Comparison of ENCODE assay signal across 1 cellular context in the genomic region with DNA sequence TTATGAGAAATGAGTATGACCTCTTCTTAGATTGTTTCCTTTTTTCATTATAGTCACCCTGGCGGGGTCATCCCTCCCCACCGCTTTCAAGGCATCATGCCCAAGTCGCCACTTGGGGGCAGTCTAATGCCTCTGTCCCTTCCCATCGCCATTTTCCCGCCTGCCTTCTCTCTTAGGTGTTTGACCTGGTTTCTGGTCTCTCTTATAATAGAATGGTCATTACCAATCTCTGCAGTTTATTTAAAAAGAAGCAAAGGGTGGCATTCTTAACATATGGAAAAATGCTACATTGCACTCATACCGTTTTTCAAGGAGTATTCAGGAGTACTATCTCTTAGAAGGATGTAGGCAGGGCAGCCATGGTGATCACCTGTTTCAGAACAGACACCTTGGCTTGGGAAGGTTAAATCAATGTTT.
TF ChIP-seq lines count a peak whose summit lies in the region.

No MANE protein-coding gene starts in this region.

TF ChIP-seq in HEK293, 187 proteins besides CTCF, POLR2A, EP300 and RAD21 (continued from another document and continues in another):
- no peak for TF ChIP-seq ZNF280D (tag by site-specific recombination; IDR thresholded peaks at IDR 0.05)
- TF ChIP-seq, protein P1, sequence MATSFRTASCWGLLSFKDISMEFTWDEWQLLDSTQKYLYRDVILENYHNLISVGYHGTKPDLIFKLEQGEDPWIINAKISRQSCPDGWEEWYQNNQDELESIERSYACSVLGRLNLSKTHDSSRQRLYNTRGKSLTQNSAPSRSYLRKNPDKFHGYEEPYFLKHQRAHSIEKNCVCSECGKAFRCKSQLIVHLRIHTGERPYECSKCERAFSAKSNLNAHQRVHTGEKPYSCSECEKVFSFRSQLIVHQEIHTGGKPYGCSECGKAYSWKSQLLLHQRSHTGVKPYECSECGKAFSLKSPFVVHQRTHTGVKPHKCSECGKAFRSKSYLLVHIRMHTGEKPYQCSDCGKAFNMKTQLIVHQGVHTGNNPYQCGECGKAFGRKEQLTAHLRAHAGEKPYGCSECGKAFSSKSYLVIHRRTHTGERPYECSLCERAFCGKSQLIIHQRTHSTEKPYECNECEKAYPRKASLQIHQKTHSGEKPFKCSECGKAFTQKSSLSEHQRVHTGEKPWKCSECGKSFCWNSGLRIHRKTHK (tag by site-specific recombination; IDR thresholded peaks at IDR 0.05) = no peak
- no peak for TF ChIP-seq ZNF354C (tag by site-specific recombination; IDR thresholded peaks at IDR 0.05; ENCODE audit: borderline replicate concordance, low read depth)
- TF ChIP-seq ZNF600 (tag by site-specific recombination; IDR thresholded peaks at IDR 0.05) = no peak
- no peak for TF ChIP-seq SCRT1 (tag by site-specific recombination; IDR thresholded peaks at IDR 0.05; ENCODE audit: borderline replicate concordance)
- no peak for TF ChIP-seq ZNF121 (tag by site-specific recombination; IDR thresholded peaks at IDR 0.05)
- TF ChIP-seq EGR2 (tag by site-specific recombination; IDR thresholded peaks at IDR 0.05; ENCODE audit: low read depth) = no peak
- TF ChIP-seq ZNF624 (tag by site-specific recombination; IDR thresholded peaks at IDR 0.05) = no peak
- no peak for TF ChIP-seq KLF8 (tag by site-specific recombination; IDR thresholded peaks at IDR 0.05)
- no peak for TF ChIP-seq ZBTB1 (tag by site-specific recombination; IDR thresholded peaks at IDR 0.05)
- TF ChIP-seq GFI1B (tag by site-specific recombination; IDR thresholded peaks at IDR 0.05) = no peak
- TF ChIP-seq, protein P2, sequence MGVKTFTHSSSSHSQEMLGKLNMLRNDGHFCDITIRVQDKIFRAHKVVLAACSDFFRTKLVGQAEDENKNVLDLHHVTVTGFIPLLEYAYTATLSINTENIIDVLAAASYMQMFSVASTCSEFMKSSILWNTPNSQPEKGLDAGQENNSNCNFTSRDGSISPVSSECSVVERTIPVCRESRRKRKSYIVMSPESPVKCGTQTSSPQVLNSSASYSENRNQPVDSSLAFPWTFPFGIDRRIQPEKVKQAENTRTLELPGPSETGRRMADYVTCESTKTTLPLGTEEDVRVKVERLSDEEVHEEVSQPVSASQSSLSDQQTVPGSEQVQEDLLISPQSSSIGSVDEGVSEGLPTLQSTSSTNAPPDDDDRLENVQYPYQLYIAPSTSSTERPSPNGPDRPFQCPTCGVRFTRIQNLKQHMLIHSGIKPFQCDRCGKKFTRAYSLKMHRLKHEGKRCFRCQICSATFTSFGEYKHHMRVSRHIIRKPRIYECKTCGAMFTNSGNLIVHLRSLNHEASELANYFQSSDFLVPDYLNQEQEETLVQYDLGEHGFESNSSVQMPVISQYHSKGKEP (tag by site-specific recombination; IDR thresholded peaks at IDR 0.05) = no peak
- TF ChIP-seq, protein P3, sequence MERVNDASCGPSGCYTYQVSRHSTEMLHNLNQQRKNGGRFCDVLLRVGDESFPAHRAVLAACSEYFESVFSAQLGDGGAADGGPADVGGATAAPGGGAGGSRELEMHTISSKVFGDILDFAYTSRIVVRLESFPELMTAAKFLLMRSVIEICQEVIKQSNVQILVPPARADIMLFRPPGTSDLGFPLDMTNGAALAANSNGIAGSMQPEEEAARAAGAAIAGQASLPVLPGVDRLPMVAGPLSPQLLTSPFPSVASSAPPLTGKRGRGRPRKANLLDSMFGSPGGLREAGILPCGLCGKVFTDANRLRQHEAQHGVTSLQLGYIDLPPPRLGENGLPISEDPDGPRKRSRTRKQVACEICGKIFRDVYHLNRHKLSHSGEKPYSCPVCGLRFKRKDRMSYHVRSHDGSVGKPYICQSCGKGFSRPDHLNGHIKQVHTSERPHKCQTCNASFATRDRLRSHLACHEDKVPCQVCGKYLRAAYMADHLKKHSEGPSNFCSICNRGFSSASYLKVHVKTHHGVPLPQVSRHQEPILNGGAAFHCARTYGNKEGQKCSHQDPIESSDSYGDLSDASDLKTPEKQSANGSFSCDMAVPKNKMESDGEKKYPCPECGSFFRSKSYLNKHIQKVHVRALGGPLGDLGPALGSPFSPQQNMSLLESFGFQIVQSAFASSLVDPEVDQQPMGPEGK (tag by site-specific recombination; IDR thresholded peaks at IDR 0.05) = 0 out of 2 replicates have a peak, but pooled peaks have one; percentile 31
- no peak for TF ChIP-seq TCF7L2 (IDR thresholded peaks at IDR 0.05; ENCODE audit: borderline replicate concordance, low read depth, low read length)
- TF ChIP-seq ZNF692 (tag by site-specific recombination; IDR thresholded peaks at IDR 0.05) = 0 out of 2 replicates have a peak, but pooled peaks have one; percentile 15
- no peak for TF ChIP-seq SETDB1 (IDR thresholded peaks at IDR 0.05; ENCODE audit: insufficient read length, low read length)
- TF ChIP-seq ZNF433 (tag by site-specific recombination; IDR thresholded peaks at IDR 0.05; ENCODE audit: low read depth) = no peak
- TF ChIP-seq ZNF174 (tag by site-specific recombination; IDR thresholded peaks at IDR 0.05) = no peak
- no peak for TF ChIP-seq ZNF341 (tag by site-specific recombination; IDR thresholded peaks at IDR 0.05; ENCODE audit: low read depth)
- TF ChIP-seq ZBTB20 (tag by site-specific recombination; IDR thresholded peaks at IDR 0.05) = no peak
- TF ChIP-seq, protein P4, sequence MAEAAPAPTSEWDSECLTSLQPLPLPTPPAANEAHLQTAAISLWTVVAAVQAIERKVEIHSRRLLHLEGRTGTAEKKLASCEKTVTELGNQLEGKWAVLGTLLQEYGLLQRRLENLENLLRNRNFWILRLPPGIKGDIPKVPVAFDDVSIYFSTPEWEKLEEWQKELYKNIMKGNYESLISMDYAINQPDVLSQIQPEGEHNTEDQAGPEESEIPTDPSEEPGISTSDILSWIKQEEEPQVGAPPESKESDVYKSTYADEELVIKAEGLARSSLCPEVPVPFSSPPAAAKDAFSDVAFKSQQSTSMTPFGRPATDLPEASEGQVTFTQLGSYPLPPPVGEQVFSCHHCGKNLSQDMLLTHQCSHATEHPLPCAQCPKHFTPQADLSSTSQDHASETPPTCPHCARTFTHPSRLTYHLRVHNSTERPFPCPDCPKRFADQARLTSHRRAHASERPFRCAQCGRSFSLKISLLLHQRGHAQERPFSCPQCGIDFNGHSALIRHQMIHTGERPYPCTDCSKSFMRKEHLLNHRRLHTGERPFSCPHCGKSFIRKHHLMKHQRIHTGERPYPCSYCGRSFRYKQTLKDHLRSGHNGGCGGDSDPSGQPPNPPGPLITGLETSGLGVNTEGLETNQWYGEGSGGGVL (tag by site-specific recombination; IDR thresholded peaks at IDR 0.05) = no peak
- TF ChIP-seq ZNF654 (tag by site-specific recombination; IDR thresholded peaks at IDR 0.05; ENCODE audit: low read depth) = peak; percentile 95
- TF ChIP-seq ZNF777 (tag by site-specific recombination; IDR thresholded peaks at IDR 0.05; ENCODE audit: borderline replicate concordance) = no peak
- TF ChIP-seq ZNF571 (tag by site-specific recombination; IDR thresholded peaks at IDR 0.05) = no peak
- no peak for TF ChIP-seq ZNF16 (tag by site-specific recombination; IDR thresholded peaks at IDR 0.05; ENCODE audit: low read depth)
- TF ChIP-seq ZSCAN23 (tag by site-specific recombination; IDR thresholded peaks at IDR 0.05) = no peak
- 0 out of 2 replicates have a peak, but pooled peaks have one; percentile 18 for TF ChIP-seq ZFP37 (tag by site-specific recombination; IDR thresholded peaks at IDR 0.05)
- no peak for TF ChIP-seq ZFP3 (tag by site-specific recombination; IDR thresholded peaks at IDR 0.05; ENCODE audit: low read depth)
- TF ChIP-seq ZNF501 (tag by site-specific recombination; IDR thresholded peaks at IDR 0.05) = 0 out of 2 replicates have a peak, but pooled peaks have one; percentile 66
- TF ChIP-seq ZNF23 (tag by site-specific recombination; IDR thresholded peaks at IDR 0.05; ENCODE audit: borderline replicate concordance) = no peak
- TF ChIP-seq ZNF561 (tag by site-specific recombination; IDR thresholded peaks at IDR 0.05; ENCODE audit: borderline replicate concordance) = no peak
- TF ChIP-seq ZNF211 (tag by site-specific recombination; IDR thresholded peaks at IDR 0.05; ENCODE audit: low read depth) = no peak
- TF ChIP-seq, protein P5, sequence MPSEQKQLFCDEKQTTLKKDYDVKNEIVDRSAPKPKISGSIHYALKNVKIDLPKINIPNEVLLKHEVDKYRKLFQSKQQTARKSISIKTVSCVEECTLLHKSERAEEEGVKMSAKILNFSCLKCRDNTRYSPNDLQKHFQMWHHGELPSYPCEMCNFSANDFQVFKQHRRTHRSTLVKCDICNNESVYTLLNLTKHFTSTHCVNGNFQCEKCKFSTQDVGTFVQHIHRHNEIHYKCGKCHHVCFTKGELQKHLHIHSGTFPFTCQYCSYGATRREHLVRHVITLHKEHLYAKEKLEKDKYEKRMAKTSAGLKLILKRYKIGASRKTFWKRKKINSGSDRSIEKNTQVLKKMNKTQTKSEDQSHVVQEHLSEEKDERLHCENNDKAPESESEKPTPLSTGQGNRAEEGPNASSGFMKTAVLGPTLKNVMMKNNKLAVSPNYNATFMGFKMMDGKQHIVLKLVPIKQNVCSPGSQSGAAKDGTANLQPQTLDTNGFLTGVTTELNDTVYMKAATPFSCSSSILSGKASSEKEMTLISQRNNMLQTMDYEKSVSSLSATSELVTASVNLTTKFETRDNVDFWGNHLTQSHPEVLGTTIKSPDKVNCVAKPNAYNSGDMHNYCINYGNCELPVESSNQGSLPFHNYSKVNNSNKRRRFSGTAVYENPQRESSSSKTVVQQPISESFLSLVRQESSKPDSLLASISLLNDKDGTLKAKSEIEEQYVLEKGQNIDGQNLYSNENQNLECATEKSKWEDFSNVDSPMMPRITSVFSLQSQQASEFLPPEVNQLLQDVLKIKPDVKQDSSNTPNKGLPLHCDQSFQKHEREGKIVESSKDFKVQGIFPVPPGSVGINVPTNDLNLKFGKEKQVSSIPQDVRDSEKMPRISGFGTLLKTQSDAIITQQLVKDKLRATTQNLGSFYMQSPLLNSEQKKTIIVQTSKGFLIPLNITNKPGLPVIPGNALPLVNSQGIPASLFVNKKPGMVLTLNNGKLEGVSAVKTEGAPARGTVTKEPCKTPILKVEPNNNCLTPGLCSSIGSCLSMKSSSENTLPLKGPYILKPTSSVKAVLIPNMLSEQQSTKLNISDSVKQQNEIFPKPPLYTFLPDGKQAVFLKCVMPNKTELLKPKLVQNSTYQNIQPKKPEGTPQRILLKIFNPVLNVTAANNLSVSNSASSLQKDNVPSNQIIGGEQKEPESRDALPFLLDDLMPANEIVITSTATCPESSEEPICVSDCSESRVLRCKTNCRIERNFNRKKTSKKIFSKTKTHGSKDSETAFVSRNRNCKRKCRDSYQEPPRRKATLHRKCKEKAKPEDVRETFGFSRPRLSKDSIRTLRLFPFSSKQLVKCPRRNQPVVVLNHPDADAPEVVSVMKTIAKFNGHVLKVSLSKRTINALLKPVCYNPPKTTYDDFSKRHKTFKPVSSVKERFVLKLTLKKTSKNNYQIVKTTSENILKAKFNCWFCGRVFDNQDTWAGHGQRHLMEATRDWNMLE (tag by site-specific recombination; conservative IDR thresholded peaks at IDR 0.05; ENCODE audit: low read depth) = 0 out of 2 replicates have a peak, but pooled peaks have one; percentile 28
- TF ChIP-seq ZNF2 (tag by site-specific recombination; IDR thresholded peaks at IDR 0.05) = no peak
- TF ChIP-seq ZNF555 (tag by site-specific recombination; conservative IDR thresholded peaks at IDR 0.05) = no peak
- TF ChIP-seq, protein P6, sequence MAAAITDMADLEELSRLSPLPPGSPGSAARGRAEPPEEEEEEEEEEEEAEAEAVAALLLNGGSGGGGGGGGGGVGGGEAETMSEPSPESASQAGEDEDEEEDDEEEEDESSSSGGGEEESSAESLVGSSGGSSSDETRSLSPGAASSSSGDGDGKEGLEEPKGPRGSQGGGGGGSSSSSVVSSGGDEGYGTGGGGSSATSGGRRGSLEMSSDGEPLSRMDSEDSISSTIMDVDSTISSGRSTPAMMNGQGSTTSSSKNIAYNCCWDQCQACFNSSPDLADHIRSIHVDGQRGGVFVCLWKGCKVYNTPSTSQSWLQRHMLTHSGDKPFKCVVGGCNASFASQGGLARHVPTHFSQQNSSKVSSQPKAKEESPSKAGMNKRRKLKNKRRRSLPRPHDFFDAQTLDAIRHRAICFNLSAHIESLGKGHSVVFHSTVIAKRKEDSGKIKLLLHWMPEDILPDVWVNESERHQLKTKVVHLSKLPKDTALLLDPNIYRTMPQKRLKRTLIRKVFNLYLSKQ (tag by site-specific recombination; IDR thresholded peaks at IDR 0.05; ENCODE audit: borderline replicate concordance) = no peak
- TF ChIP-seq RBAK (tag by site-specific recombination; IDR thresholded peaks at IDR 0.05) = no peak
